Comparison of ENCODE assay signal across 13 cellular contexts in the genomic region with DNA sequence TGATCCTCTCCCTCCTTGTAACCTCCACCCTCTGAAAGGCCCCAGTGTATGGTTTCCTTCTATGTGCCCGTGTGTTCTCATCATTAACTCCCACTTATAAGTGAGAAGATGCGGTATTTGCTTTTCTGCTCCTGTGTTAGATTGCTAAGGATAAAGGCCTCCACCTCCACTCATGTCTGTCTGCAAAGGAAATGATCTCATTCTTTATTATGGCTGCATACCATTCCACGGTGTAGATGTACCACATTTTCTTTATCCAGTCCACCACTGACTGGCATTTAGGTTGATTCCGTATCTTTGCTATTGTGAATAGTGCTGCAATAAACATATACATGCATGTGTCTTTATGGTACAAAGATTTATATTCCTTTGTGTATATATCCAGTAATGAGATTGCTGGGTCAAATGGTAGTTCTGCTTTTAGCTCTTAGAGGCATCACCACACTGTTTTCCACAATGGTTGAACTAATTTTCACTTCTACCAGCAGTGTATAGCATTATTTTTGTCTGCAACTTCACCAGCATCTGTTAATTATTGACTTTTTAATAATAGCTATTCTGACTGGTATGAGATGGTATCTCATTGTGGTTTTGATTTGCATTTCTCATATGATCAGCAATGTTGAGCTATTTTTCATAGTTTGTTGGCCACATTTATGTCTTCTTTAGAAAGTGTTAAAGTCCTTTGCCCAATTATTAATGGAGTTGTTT.
DNase-seq lines count a peak whose midpoint lies in the region; ATAC-seq and TF ChIP-seq lines count a peak whose summit lies in the region.
"Had no signal": no experiment of that assay in that cellular context is flagged by ENCODE, and none has a peak within 500 bp of the region (broad histone marks: within the 10 kb centered on the region; RNA-seq: fewer than 3 reads in every experiment).

No MANE protein-coding gene starts in this region.

- H2AFZ ChIP-seq in osteoblast (ENCODE audit: low read length), result no peak overlapping the region

- DNase-seq in GM03348 (ENCODE audit: low spot score), result no peak
- DNase-seq in esophagus squamous epithelium (lab: John Stamatoyannopoulos, UW), result no peak
- no peak for DNase-seq in osteoblast (ENCODE audit: insufficient read length, low spot score, missing footprints)
- DNase-seq: activated effector memory CD4-positive, alpha-beta T cell treated with Interleukin-2 at 50 U/mL for 16 hours; DMS53; NCI-H187 treated with DMSO at 0.1 percent for 48 hours; NCI-H748 treated with DMSO at 0.1 percent for 48 hours had no signal

- H3K27ac ChIP-seq in esophagus squamous epithelium (no peak overlapping the region), osteoblast (ENCODE audit: low read depth, low read length) (no peak overlapping the region)
- H3K27ac ChIP-seq: skin epidermis had no signal

- H3K27me3 ChIP-seq in esophagus squamous epithelium, result no peaks in the 10 kb centered on the region
- H3K27me3 ChIP-seq in osteoblast (ENCODE audit: insufficient read depth, low read length), result no peaks in the 10 kb centered on the region

- no peaks in the 10 kb centered on the region for H3K36me3 ChIP-seq in esophagus squamous epithelium
- H3K36me3 ChIP-seq in osteoblast (ENCODE audit: insufficient read depth, low read length), result no peaks in the 10 kb centered on the region

- no peak for TF ChIP-seq POLR2A in esophagus squamous epithelium (IDR thresholded peaks at IDR 0.05)

- TF ChIP-seq CTCF in esophagus squamous epithelium (IDR thresholded peaks at IDR 0.05), result no peak
- no peak for TF ChIP-seq CTCF in osteoblast (IDR thresholded peaks at IDR 0.05; ENCODE audit: extremely low read depth, low read depth, low read length)

- H3K4me1 ChIP-seq in esophagus squamous epithelium (no peaks in the 10 kb centered on the region), osteoblast (ENCODE audit: insufficient read depth, low read length) (no peaks in the 10 kb centered on the region)

- no peaks in the 10 kb centered on the region for H3K79me2 ChIP-seq in osteoblast (ENCODE audit: insufficient read depth, low read length)

- H3K4me2 ChIP-seq in osteoblast (ENCODE audit: insufficient read depth, low read length), result no peak overlapping the region

- intact Hi-C loops in esophagus squamous epithelium (cut with DNase I), result no loop called here

- ATAC-seq in GM18870 (IDR thresholded peaks at IDR 0.05; ENCODE audit: unreplicated experiment), result peak; percentile 99
- ATAC-seq in GM21528 (IDR thresholded peaks at IDR 0.05; ENCODE audit: low FRiP score, unreplicated experiment), result peak; percentile 71
- ATAC-seq in HG03025 (IDR thresholded peaks at IDR 0.05; ENCODE audit: low FRiP score, unreplicated experiment), result peak; percentile 74
- ATAC-seq in HG03575 (IDR thresholded peaks at IDR 0.05; ENCODE audit: extremely low read depth, insufficient number of reproducible peaks, low FRiP score, unreplicated experiment), result peak; percentile 85
- ATAC-seq in GM19351 (IDR thresholded peaks at IDR 0.05; ENCODE audit: unreplicated experiment), result no peak

- H3K4me3 ChIP-seq in esophagus squamous epithelium (no peak overlapping the region), osteoblast (ENCODE audit: insufficient read depth, low read length) (no peak overlapping the region)
- H3K4me3 ChIP-seq: skin epidermis had no signal

- WGBS in esophagus squamous epithelium, 2 donors, result 74% methylated on average over 4 of the region's 4 CpGs

- H4K20me1 ChIP-seq in osteoblast (ENCODE audit: insufficient read depth, low read length), result no peaks in the 10 kb centered on the region

- H3K9me3 ChIP-seq in esophagus squamous epithelium (peaks cover 0 to 12% (median 0%) of the 10 kb centered on the region in 3 donors), osteoblast (ENCODE audit: low read depth, low read length) (peaks cover 4% of the 10 kb centered on the region)
